Comparison of ENCODE assay signal across 1 cellular context in genomic region chr6:134405386-134406087, GRCh38.
TF ChIP-seq lines count a peak whose summit lies in the region.

No MANE protein-coding gene starts in this region.

TF ChIP-seq in K562, 482 proteins besides CTCF, POLR2A, EP300 and RAD21:
- TF ChIP-seq GABPB2 (CRISPR knock-in tag; conservative IDR thresholded peaks at IDR 0.05) (no peak), ZNF445 (CRISPR knock-in tag; IDR thresholded peaks at IDR 0.05; ENCODE audit: low read depth) (no peak), ZNF184 (CRISPR knock-in tag; IDR thresholded peaks at IDR 0.05) (no peak), TAL1 (IDR thresholded peaks at IDR 0.05) (no peak), ZNF146 (CRISPR knock-in tag; IDR thresholded peaks at IDR 0.05; ENCODE audit: unreplicated experiment) (no peak), AFF4 (CRISPR knock-in tag; IDR thresholded peaks at IDR 0.05) (no peak), KLF13 (tag; IDR thresholded peaks at IDR 0.05; ENCODE audit: borderline replicate concordance, low read depth) (no peak), SPI1 (IDR thresholded peaks at IDR 0.05; ENCODE audit: borderline replicate concordance, low read depth, low read length) (no peak), TGIF2 (CRISPR knock-in tag; IDR thresholded peaks at IDR 0.05) (no peak), PTBP1 (IDR thresholded peaks at IDR 0.05; ENCODE audit: low read depth, low read length) (no peak)
